Comparison of ENCODE assay signal across 34 cellular contexts in genomic region chr20:8690074-8690473, GRCh38.
DNase-seq lines count a peak whose midpoint lies in the region; ATAC-seq, FAIRE-seq and TF ChIP-seq lines count a peak whose summit lies in the region.
"Had no signal": no experiment of that assay in that cellular context is flagged by ENCODE, and none has a peak within 500 bp of the region (broad histone marks: within the 10 kb centered on the region; RNA-seq: fewer than 3 reads in every experiment).

No MANE protein-coding gene starts in this region.

- BruUV-seq in HepG2 (replicated peaks; lab: Mats Ljungman, UMichigan), result no TSS peak

- peaks cover 0 to 6% of the 10 kb centered on the region in 2 donors for H3K9me3 Mint-ChIP-seq in natural killer cell

- no peak overlapping the region for H3K9ac ChIP-seq in HepG2 (ENCODE audit: insufficient read depth, low read depth, low read length)
- H3K9ac ChIP-seq: BLaER1; BLaER1 treated with 17β-estradiol and CSF1 and Interleukin-3, amounts not matched to agents 10 nM and 100 nM had no signal

- no peak for TF ChIP-seq EP300 in HepG2 (IDR thresholded peaks at IDR 0.05; ENCODE audit: low read depth in 2 of 2, low read length in 2 of 2)
- no peak for TF ChIP-seq EP300 in HepG2 (CRISPR knock-in tag; IDR thresholded peaks at IDR 0.05; ENCODE audit: borderline replicate concordance)
- TF ChIP-seq EP300 in A549 (IDR thresholded peaks at IDR 0.05), result no peak

- intact Hi-C loops in HepG2 (cut with micrococcal nuclease; ENCODE audit: unreplicated experiment) (no loop called here), right lobe of liver (cut with DNase I) (no loop called here), natural killer cell (cut with micrococcal nuclease) (no loop called here)

- H3K4me1 Mint-ChIP-seq in natural killer cell, result no peaks in the 10 kb centered on the region
- H3K4me1 Mint-ChIP-seq: B cell; CD14-positive monocyte; CD4-positive, alpha-beta memory T cell; CD4-positive, CD25-positive, alpha-beta regulatory T cell; CD8-positive, alpha-beta memory T cell had no signal

- H4K20me1 ChIP-seq in HepG2 (ENCODE audit: insufficient read depth, low read length), result no peaks in the 10 kb centered on the region
- H4K20me1 ChIP-seq: BLaER1; BLaER1 treated with 17β-estradiol and CSF1 and Interleukin-3, amounts not matched to agents 10 nM and 100 nM had no signal

- TF ChIP-seq RAD21 in HepG2 (CRISPR knock-in tag; IDR thresholded peaks at IDR 0.05) (no peak), A549 (conservative IDR thresholded peaks at IDR 0.05 in 1 of 2, IDR thresholded peaks at IDR 0.05 in 1 of 2) (no peak)

- no peaks in the 10 kb centered on the region for H3K79me2 ChIP-seq in HepG2 (ENCODE audit: insufficient read depth, low read length)

- H3K9me3 ChIP-seq in HepG2 (ENCODE audit: low read length), result peaks cover 19% of the 10 kb centered on the region
- no peaks in the 10 kb centered on the region for H3K9me3 ChIP-seq in right lobe of liver
- peaks cover 3% of the 10 kb centered on the region; the same call in 1 of the 3 replicates for H3K9me3 ChIP-seq in A549
- H3K9me3 ChIP-seq in HEK293 (ENCODE audit: control insufficient read depth, insufficient read depth, low read depth, low read length), result no peaks in the 10 kb centered on the region

- ATAC-seq in HepG2 (no peak), right lobe of liver (no peak), A549 (no peak), natural killer cell (no peak)
- ATAC-seq: CD8-positive, alpha-beta T cell had no signal

- no peaks in the 10 kb centered on the region for H3K4me1 ChIP-seq in HepG2 (ENCODE audit: insufficient read depth, low read length)
- H3K4me1 ChIP-seq in right lobe of liver, result no peaks in the 10 kb centered on the region
- no peaks in the 10 kb centered on the region for H3K4me1 ChIP-seq in A549
- no peaks in the 10 kb centered on the region for H3K4me1 ChIP-seq in HEK293 (ENCODE audit: control insufficient read depth, insufficient read depth, low read length)
- H3K4me1 ChIP-seq: Caco-2 had no signal

- no peak for TF ChIP-seq POLR2A in HepG2 (IDR thresholded peaks at IDR 0.05; ENCODE audit: insufficient read depth in 1 of 2, low read depth in 2 of 2, low read length in 2 of 2)
- TF ChIP-seq POLR2A in right lobe of liver (IDR thresholded peaks at IDR 0.05), result no peak
- TF ChIP-seq POLR2A in A549 (IDR thresholded peaks at IDR 0.05; ENCODE audit: low read length), result no peak

- H3K4me3 Mint-ChIP-seq in natural killer cell, result no peak overlapping the region
- H3K4me3 Mint-ChIP-seq: B cell; CD14-positive monocyte; CD4-positive, alpha-beta memory T cell; CD4-positive, alpha-beta T cell; CD4-positive, CD25-positive, alpha-beta regulatory T cell; CD8-positive, alpha-beta memory T cell; CD8-positive, alpha-beta T cell had no signal

- TF ChIP-seq CTCF in HepG2 (CRISPR knock-in tag; IDR thresholded peaks at IDR 0.05) (no peak), right lobe of liver (IDR thresholded peaks at IDR 0.05) (no peak), A549 (IDR thresholded peaks at IDR 0.05) (no peak), HEK293 (tag by site-specific recombination; IDR thresholded peaks at IDR 0.05) (no peak), natural killer cell (IDR thresholded peaks at IDR 0.05) (no peak)

- H3K27me3 ChIP-seq in HepG2 (ENCODE audit: control insufficient read depth in 1 of 2, insufficient read depth in 2 of 2, low read length in 2 of 2), result no peaks in the 10 kb centered on the region
- no peaks in the 10 kb centered on the region for H3K27me3 ChIP-seq in right lobe of liver
- H3K27me3 ChIP-seq: BE2C; BLaER1; BLaER1 treated with 17β-estradiol and CSF1 and Interleukin-3, amounts not matched to agents 10 nM and 100 nM had no signal

- H3K27me3 Mint-ChIP-seq in natural killer cell (ENCODE audit: low read depth in 2 of 2), result no peaks in the 10 kb centered on the region
- H3K27me3 Mint-ChIP-seq: B cell; CD4-positive, alpha-beta memory T cell; CD4-positive, alpha-beta T cell; CD4-positive, CD25-positive, alpha-beta regulatory T cell; CD8-positive, alpha-beta memory T cell had no signal

- H3K27ac Mint-ChIP-seq in natural killer cell, result no peak overlapping the region
- H3K27ac Mint-ChIP-seq: B cell; CD4-positive, alpha-beta memory T cell; CD4-positive, alpha-beta T cell; CD4-positive, CD25-positive, alpha-beta regulatory T cell; CD8-positive, alpha-beta memory T cell; CD8-positive, alpha-beta T cell had no signal

- H3K4me3 ChIP-seq in HepG2 (replicated peaks in 1 of 3; ENCODE audit: insufficient read depth in 1 of 3, low read depth in 2 of 3, low read length in 3 of 3), result no peak overlapping the region
- no peak overlapping the region for H3K4me3 ChIP-seq in right lobe of liver
- H3K4me3 ChIP-seq in A549, result no peak overlapping the region
- no peak overlapping the region for H3K4me3 ChIP-seq in HEK293 (ENCODE audit: low read depth, low read length)
- H3K4me3 ChIP-seq: BLaER1; BLaER1 treated with 17β-estradiol and CSF1 and Interleukin-3, amounts not matched to agents 10 nM and 100 nM had no signal

- POLR2A ChIA-PET in HepG2 (lab: Yijun Ruan, JAX) (no interaction called here), A549 (lab: Yijun Ruan, JAX) (no interaction called here), HEK293 (lab: Yijun Ruan, JAX) (no interaction called here)

- no peak overlapping the region for H3K27ac ChIP-seq in HepG2 (ENCODE audit: extremely low read length, insufficient read depth, low read length)
- no peak overlapping the region for H3K27ac ChIP-seq in right lobe of liver
- H3K27ac ChIP-seq in A549, result no peak overlapping the region
- H3K27ac ChIP-seq in HEK293 (ENCODE audit: extremely low read depth, low read depth, low read length), result no peak overlapping the region
- H3K27ac ChIP-seq: 22Rv1; BLaER1; BLaER1 treated with 17β-estradiol and CSF1 and Interleukin-3, amounts not matched to agents 10 nM and 100 nM; C4-2B had no signal

- FAIRE-seq in HepG2 (lab: Jason Lieb, UNC) (no peak), A549 (lab: Jason Lieb, UNC) (no peak)
- FAIRE-seq: A204.1, D721Med had no signal

- no peak overlapping the region for H3K4me2 ChIP-seq in HepG2 (ENCODE audit: low read depth, low read length)
- H3K4me2 ChIP-seq in A549, result no peak overlapping the region
- H3K4me2 ChIP-seq: BLaER1; BLaER1 treated with 17β-estradiol and CSF1 and Interleukin-3, amounts not matched to agents 10 nM and 100 nM had no signal

- DNase-seq in HepG2 (ENCODE audit: low spot score) (no peak), right lobe of liver (no peak), A549 (ENCODE audit: low read depth in 1 of 2, low spot score in 1 of 2) (no peak), natural killer cell (no peak), HuH-7 (ENCODE audit: low spot score) (no peak)
- DNase-seq: 8988T; ACHN; AML-193; BE2C; C1 segment of cervical spinal cord; Caco-2; Calu3; CD4-positive, alpha-beta memory T cell; CD4-positive, alpha-beta T cell; CD4-positive, CD25-positive, alpha-beta regulatory T cell; CD8-positive, alpha-beta memory T cell; CD8-positive, alpha-beta T cell; COR-L47; DMS 273 treated with DMSO at 0.1 percent for 48 hours; DMS153; DMS53; DMS79; DMS79 treated with DMSO at 0.1 percent for 48 hours; DND-41; EL had no signal

- H3K36me3 ChIP-seq in HepG2 (replicated peaks in 1 of 2; ENCODE audit: control insufficient read depth in 1 of 2, insufficient read depth in 2 of 2, low read length in 2 of 2) (peaks cover 3 to 19% of the 10 kb centered on the region in 2 experiments), right lobe of liver (no peaks in the 10 kb centered on the region), HEK293 (ENCODE audit: control insufficient read depth in 2 of 2, insufficient read depth in 1 of 2, low read length in 2 of 2) (peaks cover 0 to 1% of the 10 kb centered on the region in 2 experiments; a peak in 1 of 3 replicates)
- H3K36me3 ChIP-seq: BE2C had no signal

- H2AFZ ChIP-seq in HepG2 (ENCODE audit: low read length), result no peak overlapping the region

- H3K36me3 Mint-ChIP-seq in natural killer cell, result peaks cover 3% of the 10 kb centered on the region
- H3K36me3 Mint-ChIP-seq: CD4-positive, CD25-positive, alpha-beta regulatory T cell had no signal

- CTCF ChIA-PET in HepG2 (lab: Yijun Ruan, JAX; ENCODE audit: low intra/inter-chr PET ratio, low total read pairs), result no interaction called here
- CTCF ChIA-PET in A549 (lab: Yijun Ruan, JAX), result interaction anchor here (1.8 kb wide), 1 partner anchor 32 kb away, joined by 6 read pairs; no protein-coding TSS in a partner anchor
- CTCF ChIA-PET in HEK293 (lab: Yijun Ruan, JAX), result interaction anchor here (0.6 kb wide), 1 partner anchor 1600 kb away, joined by 3 read pairs; no protein-coding TSS in a partner anchor

- in situ Hi-C loops in HepG2 (cut with HindIII; ENCODE audit: extremely low pct_ligation_motif_present, low pct_unique_long_range_greater_than_20kb), result no loop called here

TF ChIP-seq in HepG2, 621 proteins besides CTCF, POLR2A, EP300 and RAD21 (continues in another document):
- no peak for TF ChIP-seq YEATS2 (CRISPR knock-in tag; IDR thresholded peaks at IDR 0.05; ENCODE audit: borderline replicate concordance)

TF ChIP-seq in A549, 52 proteins besides CTCF, POLR2A, EP300 and RAD21:
- TF ChIP-seq KDM1A (IDR thresholded peaks at IDR 0.05; ENCODE audit: low read depth) (no peak), KDM5A (IDR thresholded peaks at IDR 0.05) (peak; percentile 63; the same call in 1 of the 2 replicates)

TF ChIP-seq in HEK293, 187 proteins besides CTCF, POLR2A, EP300 and RAD21:
- TF ChIP-seq ZNF221 (tag by site-specific recombination; IDR thresholded peaks at IDR 0.05; ENCODE audit: borderline replicate concordance), result no peak
- TF ChIP-seq ZNF621 (tag by site-specific recombination; IDR thresholded peaks at IDR 0.05), result no peak
- TF ChIP-seq HOXD13 (CRISPR knock-in tag; IDR thresholded peaks at IDR 0.05; ENCODE audit: borderline replicate concordance), result no peak
- TF ChIP-seq ZNF169 (tag by site-specific recombination; IDR thresholded peaks at IDR 0.05), result no peak
- TF ChIP-seq SETDB1 (IDR thresholded peaks at IDR 0.05; ENCODE audit: insufficient read length, low read length), result peak; percentile 48
- no peak for TF ChIP-seq ZNF585B (tag by site-specific recombination; IDR thresholded peaks at IDR 0.05)
- TF ChIP-seq BCL6B (tag by site-specific recombination; IDR thresholded peaks at IDR 0.05), result no peak
- TF ChIP-seq ZNF830 (tag by site-specific recombination; IDR thresholded peaks at IDR 0.05; ENCODE audit: low read depth), result no peak
- no peak for TF ChIP-seq ZNF292 (tag by site-specific recombination; IDR thresholded peaks at IDR 0.05; ENCODE audit: borderline replicate concordance, low read depth)

Comparison
In these comparisons a context has a peak if more than half of its experiments do, and no peak if none do; other contexts are left out.
1. Of the 63 proteins assayed by ChIP-seq in both HepG2 and HEK293: peak only in HepG2: ZNF280D; only in HEK293: SETDB1; in both: none; in neither: 61.